Comparison of ENCODE assay signal across 8 cellular contexts in the genomic region with DNA sequence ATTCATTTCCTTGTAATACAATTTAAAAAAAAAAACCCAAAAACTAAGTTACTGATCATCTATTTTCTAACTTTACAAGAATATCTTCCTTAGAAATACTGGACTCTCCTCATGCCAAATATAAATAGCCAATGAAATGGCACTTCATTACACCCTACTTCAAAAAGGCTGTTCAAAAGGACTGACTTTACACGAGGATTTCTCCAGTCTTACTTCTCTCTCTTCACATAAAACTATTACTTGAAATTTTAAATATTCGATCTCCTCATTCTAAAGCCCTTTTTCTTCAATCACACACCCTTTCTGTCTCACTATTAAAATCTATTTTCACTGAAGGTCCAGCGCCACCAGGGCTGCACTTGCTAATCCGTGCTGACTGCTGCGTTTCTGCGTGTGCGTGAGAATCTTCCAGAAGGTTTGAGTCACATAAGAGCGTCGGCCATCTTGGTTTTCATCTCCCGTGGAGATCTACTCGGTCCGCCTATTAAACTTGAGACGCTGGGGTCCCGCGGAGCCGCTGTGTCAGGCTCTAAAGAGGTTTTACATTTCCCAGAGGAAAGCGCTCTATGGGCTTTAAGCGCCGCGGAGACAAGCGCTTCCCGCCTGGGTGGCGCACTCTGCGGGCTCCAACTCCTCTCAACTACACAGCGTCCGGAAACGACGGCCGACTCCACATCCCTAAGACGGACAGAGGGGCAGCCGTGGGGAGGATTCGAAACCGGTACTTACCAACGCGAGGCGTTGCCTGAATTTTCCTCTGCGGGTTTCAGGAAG. TPM values are rescaled to one million over a fixed set of nuclear protein-coding genes. Genes with fewer than 3 reads are reported as not detected.
A peak's percentile ranks its signal among the peaks of the same experiment; 100 is the strongest.
DNase-seq lines count a peak whose midpoint lies in the region; ATAC-seq lines count a peak whose summit lies in the region.

No MANE protein-coding gene starts in this region.

- ATAC-seq in GM18907 (IDR thresholded peaks at IDR 0.05; ENCODE audit: unreplicated experiment) (peak; percentile 48), HG03432 (IDR thresholded peaks at IDR 0.05; ENCODE audit: unreplicated experiment) (peak; percentile 39)

- DNase-seq in ACHN (peak; percentile 78), NCI-H748 (lab: John Stamatoyannopoulos, UW; ENCODE audit: unreplicated experiment) (peak; percentile 63), lung microvascular endothelial cell (ENCODE audit: low read depth in 2 of 2) (peak; percentile 84 to 85)
- DNase-seq in activated CD8-positive, alpha-beta memory T cell treated with anti-CD3 and anti-CD28 coated beads for 1 hour (ENCODE audit: extremely low read depth in 1 of 2, low read depth in 1 of 2), result peak; percentile 13 to 36
- peak; percentile 28 for DNase-seq in effector CD4-positive, alpha-beta T cell
- peak in 2 of 3 experiments; percentile 43 to 50 for DNase-seq in stimulated activated CD4-positive, alpha-beta T cell treated with anti-CD3 and anti-CD28 coated beads, TNF-alpha, amount 100 ng/mL, for 4 hours (ENCODE audit: low read depth in 3 of 3)

- in situ Hi-C loops in ACHN (cut with HindIII; ENCODE audit: low pct_ligation_motif_present, low pct_unique_long_range_greater_than_20kb, low sequenced_read_pairs), result no loop called here

RNA-seq across cellular contexts. Expression of gene LRIF1, which starts 0.6 kb away (rescaled TPM):
- total RNA-seq in lung microvascular endothelial cell, result 7.8 and 8.5 TPM in 2 replicates

Comparison
In these comparisons a context has a peak if more than half of its experiments do, and no peak if none do; other contexts are left out.
1. Peak in every context shown above with its lines: DNase-seq and ATAC-seq.
2. DNase-seq: peak in every context shown above with its lines; median percentile 84 in lung microvascular endothelial cell; 78 in ACHN; 63 in NCI-H748; 46 in stimulated activated CD4-positive, alpha-beta T cell treated with anti-CD3 and anti-CD28 coated beads, TNF-alpha, amount 100 ng/mL, for 4 hours; 28 in effector CD4-positive, alpha-beta T cell; 24 in activated CD8-positive, alpha-beta memory T cell treated with anti-CD3 and anti-CD28 coated beads for 1 hour.